21 cellular contexts compared by ENCODE assay signal in the genomic region with DNA sequence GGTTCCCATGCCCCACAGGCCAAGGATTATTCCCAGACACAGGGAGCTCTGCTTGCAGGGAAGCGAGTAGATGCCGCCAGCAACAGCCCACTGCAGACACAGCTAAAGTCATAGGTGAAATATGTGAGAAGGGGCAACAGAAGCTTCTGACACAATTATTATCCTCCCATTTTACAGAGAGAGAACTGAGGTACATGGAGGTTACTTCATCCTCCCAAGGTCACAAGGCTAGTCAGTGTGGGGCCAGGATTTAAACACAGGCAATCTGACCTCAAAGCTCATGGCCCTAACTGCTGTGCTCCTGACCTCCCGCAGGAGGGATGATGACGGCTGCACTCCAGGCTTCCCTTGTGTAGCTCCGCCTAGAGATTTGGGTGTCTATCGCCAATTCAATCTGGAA.
"Had no signal": no experiment of that assay in that cellular context is flagged by ENCODE, and none has a peak within 500 bp of the region (broad histone marks: within the 10 kb centered on the region; RNA-seq: fewer than 3 reads in every experiment).

No MANE protein-coding gene starts in this region.

- H3K9me3 ChIP-seq: MG63, SJSA1 had no signal

- H3K27me3 ChIP-seq: MG63, SJSA1 had no signal

- H3K27ac ChIP-seq: HL-60, SJSA1, SK-N-MC had no signal

- H3K4me1 ChIP-seq: SJSA1 had no signal

- DNase-seq: Karpas-422, KG1, MG63, NCI-H1092, NCI-H1105 treated with DMSO at 0.1 percent for 48 hours, NCI-H1417 treated with DMSO at 0.1 percent for 48 hours, NCI-H146, NCI-H1694 treated with DMSO at 0.1 percent for 48 hours, NCI-H1930, NCI-H2081, NCI-H2107, NCI-H2227 treated with DMSO at 0.1 percent for 48 hours, NCI-H524, NCI-H526 treated with DMSO at 0.1 percent for 48 hours, NCI-H748 treated with DMSO at 0.1 percent for 48 hours, Right ventricle myocardium superior, RPMI8226, SIG-M5 had no signal

- H3K4me3 ChIP-seq: MG63, SJSA1, SK-N-MC had no signal
